ENCODE assay signal across 24 cellular contexts in genomic region chr13:33751151-33751550, GRCh38.
DNase-seq lines count a peak whose midpoint lies in the region; TF ChIP-seq lines count a peak whose summit lies in the region.
"Had no signal": no experiment of that assay in that cellular context is flagged by ENCODE, and none has a peak within 500 bp of the region (broad histone marks: within the 10 kb centered on the region; RNA-seq: fewer than 3 reads in every experiment).

No MANE protein-coding gene starts in this region.

- H3K27me3 ChIP-seq in adrenal gland (no peaks in the 10 kb centered on the region), BE2C (no peaks in the 10 kb centered on the region)
- H3K27me3 ChIP-seq: body of pancreas, SJCRH30 had no signal

- H3K9me3 ChIP-seq in adrenal gland (replicated peaks in 1 of 3): no peaks in the 10 kb centered on the region
- no peaks in the 10 kb centered on the region for H3K9me3 ChIP-seq in BE2C
- H3K9me3 ChIP-seq: body of pancreas, HAP-1, SJCRH30 had no signal

- intact Hi-C loops in adrenal gland (cut with DNase I): no loop called here

- no peaks in the 10 kb centered on the region for H3K4me1 ChIP-seq in adrenal gland (replicated peaks in 1 of 2)
- H3K4me1 ChIP-seq in BE2C: no peaks in the 10 kb centered on the region
- H3K4me1 ChIP-seq: HAP-1, SJCRH30 had no signal

- no peak for TF ChIP-seq POLR2A in adrenal gland (IDR thresholded peaks at IDR 0.05)

- 47 to 66% (median 55%) methylated on average over 2 of the region's 2 CpGs for WGBS in adrenal gland, 4 donors

- H3K4me3 Mint-ChIP-seq in immature natural killer cell: no peak overlapping the region
- H3K4me3 Mint-ChIP-seq: activated CD8-positive, alpha-beta T cell treated with anti-CD3 and anti-CD28 coated beads for 36 hours; natural killer cell treated with Interleukin-12 subunit alpha and Interleukin-12 subunit beta and Interleukin-15 and Interleukin-18, amount 100 ng/mL, for 72 hours; stimulated activated effector memory CD8-positive, alpha-beta T cell treated with anti-CD3 and anti-CD28 coated beads, Interleukin-12 subunit alpha, Interleukin-12 subunit beta, amount 100 ng/mL, for 72 hours; WTC11 had no signal

- no peaks in the 10 kb centered on the region for H3K4me1 Mint-ChIP-seq in immature natural killer cell
- H3K4me1 Mint-ChIP-seq: stimulated activated effector memory CD8-positive, alpha-beta T cell treated with anti-CD3 and anti-CD28 coated beads, Interleukin-12 subunit alpha, Interleukin-12 subunit beta, amount 100 ng/mL, for 72 hours; WTC11 had no signal

- DNase-seq in AG10803 (ENCODE audit: low read depth): peak; percentile 68
- peak; percentile 35 for DNase-seq in LHCN-M2 (ENCODE audit: low read depth)
- peak; percentile 87 for DNase-seq in choroid plexus epithelial cell (ENCODE audit: low read depth)
- peak; percentile 10 for DNase-seq in myocyte (ENCODE audit: low read depth)
- no peak for DNase-seq in immature natural killer cell
- DNase-seq in adrenal gland: no peak
- DNase-seq in BE2C: no peak
- DNase-seq in COLO668 (lab: John Stamatoyannopoulos, UW; ENCODE audit: unreplicated experiment): no peak
- DNase-seq: activated CD8-positive, alpha-beta T cell treated with anti-CD3 and anti-CD28 coated beads for 36 hours; activated naive CD4-positive, alpha-beta T cell; activated T-cell treated with anti-CD3 and anti-CD28 coated beads, Interleukin-2, amount 50 U/mL, for 1 hour; body of pancreas; DMS79 treated with DMSO at 0.1 percent for 48 hours; Kasumi-1; left colon; NCI-H1105 treated with DMSO at 0.1 percent for 48 hours; NCI-H2107; NCI-H510A treated with DMSO at 0.1 percent for 48 hours; NK-92 treated with Interleukin-12 subunit alpha and Interleukin-12 subunit beta, amount 100 ng/mL, for 24 hours; SJCRH30 had no signal

- H3K4me3 ChIP-seq in AG10803 (ENCODE audit: low read length) (no peak overlapping the region), choroid plexus epithelial cell (ENCODE audit: low read depth, low read length) (no peak overlapping the region), adrenal gland (no peak overlapping the region), BE2C (ENCODE audit: low read depth, low read length) (no peak overlapping the region)
- H3K4me3 ChIP-seq: body of pancreas, HAP-1, SJCRH30 had no signal

- H3K36me3 ChIP-seq in adrenal gland (replicated peaks in 1 of 2) (no peaks in the 10 kb centered on the region), BE2C (no peaks in the 10 kb centered on the region)
- H3K36me3 ChIP-seq: HAP-1, SJCRH30 had no signal

- H3K27ac Mint-ChIP-seq in immature natural killer cell: no peak overlapping the region
- H3K27ac Mint-ChIP-seq: activated CD8-positive, alpha-beta T cell treated with anti-CD3 and anti-CD28 coated beads for 36 hours; natural killer cell treated with Interleukin-12 subunit alpha and Interleukin-12 subunit beta and Interleukin-15 and Interleukin-18, amount 100 ng/mL, for 72 hours; stimulated activated effector memory CD8-positive, alpha-beta T cell treated with anti-CD3 and anti-CD28 coated beads, Interleukin-12 subunit alpha, Interleukin-12 subunit beta, amount 100 ng/mL, for 72 hours; WTC11 had no signal

- H3K27ac ChIP-seq in adrenal gland: no peak overlapping the region
- H3K27ac ChIP-seq: body of pancreas, SJCRH30 had no signal

- no peak for TF ChIP-seq CTCF in AG10803 (conservative IDR thresholded peaks at IDR 0.05; ENCODE audit: low read length)
- no peak for TF ChIP-seq CTCF in choroid plexus epithelial cell (conservative IDR thresholded peaks at IDR 0.05; ENCODE audit: low read depth, low read length)
- TF ChIP-seq CTCF in adrenal gland (IDR thresholded peaks at IDR 0.05): no peak
- no peak for TF ChIP-seq CTCF in BE2C (IDR thresholded peaks at IDR 0.05; ENCODE audit: low read depth, low read length)

- peaks cover 0 to 7% (median 0%) of the 10 kb centered on the region in 6 donors for H3K9me3 Mint-ChIP-seq in immature natural killer cell
- H3K9me3 Mint-ChIP-seq: activated CD8-positive, alpha-beta T cell treated with anti-CD3 and anti-CD28 coated beads for 36 hours; stimulated activated effector memory CD8-positive, alpha-beta T cell treated with anti-CD3 and anti-CD28 coated beads, Interleukin-12 subunit alpha, Interleukin-12 subunit beta, amount 100 ng/mL, for 72 hours; WTC11 had no signal

- peaks cover 0 to 4% (median 0%) of the 10 kb centered on the region in 3 donors for H3K27me3 Mint-ChIP-seq in immature natural killer cell (ENCODE audit: low read depth in 3 of 3)

- no peaks in the 10 kb centered on the region for H3K36me3 Mint-ChIP-seq in immature natural killer cell
- H3K36me3 Mint-ChIP-seq: natural killer cell treated with Interleukin-12 subunit alpha and Interleukin-12 subunit beta and Interleukin-15 and Interleukin-18, amount 100 ng/mL, for 72 hours; stimulated activated effector memory CD8-positive, alpha-beta T cell treated with anti-CD3 and anti-CD28 coated beads, Interleukin-12 subunit alpha, Interleukin-12 subunit beta, amount 100 ng/mL, for 72 hours; WTC11 had no signal

Comparison
In these comparisons a context has a peak if more than half of its experiments do, and no peak if none do; other contexts are left out.
1. DNase-seq: peak in AG10803 (single experiment), LHCN-M2 (single experiment), choroid plexus epithelial cell (single experiment) and myocyte (single experiment); none in immature natural killer cell (0 of 3), adrenal gland (0 of 7), BE2C (single experiment) and COLO668 (single experiment).